In genomic region chr9:84697042-84697441, GRCh38 we compare ENCODE assay signal across 13 cellular contexts. TPM values are rescaled to one million over a fixed set of nuclear protein-coding genes. Genes with fewer than 3 reads are reported as not detected.
DNase-seq lines count a peak whose midpoint lies in the region; ATAC-seq and TF ChIP-seq lines count a peak whose summit lies in the region.
"Had no signal": no experiment of that assay in that cellular context is flagged by ENCODE, and none has a peak within 500 bp of the region (broad histone marks: within the 10 kb centered on the region; RNA-seq: fewer than 3 reads in every experiment).

No MANE protein-coding gene starts in this region.

- CTCF ChIA-PET in WTC11 (lab: Charles Lee), result interaction anchor here (0.7 to 4.6 kb wide), 15 partner anchors 21 to 561 kb away, joined by 3 to 27 read pairs (median 5); no protein-coding TSS in a partner anchor

- H3K27ac Mint-ChIP-seq in WTC11, result no peak overlapping the region
- peak overlapping the region; percentile 4 for H3K27ac Mint-ChIP-seq in neural progenitor cell
- H3K27ac Mint-ChIP-seq: CD4-positive, alpha-beta memory T cell had no signal

- H3F3A ChIP-seq in neural progenitor cell (ENCODE audit: low read depth), result no peaks in the 10 kb centered on the region

- POLR2A ChIA-PET in WTC11 (lab: Charles Lee), result no interaction called here

- H3K27me3 Mint-ChIP-seq in WTC11 (ENCODE audit: low read depth) (no peaks in the 10 kb centered on the region), neural progenitor cell (ENCODE audit: insufficient read depth, low read depth) (no peaks in the 10 kb centered on the region)

- H3K9me3 Mint-ChIP-seq in WTC11 (no peaks in the 10 kb centered on the region), neural progenitor cell (no peaks in the 10 kb centered on the region)

- no peaks in the 10 kb centered on the region for H3K9me3 ChIP-seq in neural progenitor cell (ENCODE audit: low read depth)
- H3K9me3 ChIP-seq: A549, BE2C had no signal

- peak; percentile 12; the same call in 1 of the 2 replicates for ATAC-seq in WTC11
- ATAC-seq in HG03565 (IDR thresholded peaks at IDR 0.05; ENCODE audit: unreplicated experiment), result no peak
- no peak for ATAC-seq in GM21737 (IDR thresholded peaks at IDR 0.05; ENCODE audit: unreplicated experiment)
- ATAC-seq in GM18868 (IDR thresholded peaks at IDR 0.05; ENCODE audit: unreplicated experiment), result no peak

- H4K20me1 ChIP-seq in neural progenitor cell (ENCODE audit: low read depth), result no peaks in the 10 kb centered on the region

- H3K9ac ChIP-seq in neural progenitor cell, result no peak overlapping the region

- DNase-seq in WTC11 (ENCODE audit: low spot score) (no peak), neural progenitor cell (ENCODE audit: low spot score) (no peak)
- DNase-seq: DMS79 treated with DMSO at 0.1 percent for 48 hours had no signal

- no peak overlapping the region for H2AFZ ChIP-seq in neural progenitor cell (replicated peaks)

- H3K4me2 ChIP-seq in neural progenitor cell, result no peak overlapping the region
- H3K4me2 ChIP-seq: A549 had no signal

- H3K4me3 ChIP-seq in neural progenitor cell, result no peak overlapping the region
- H3K4me3 ChIP-seq: A549 had no signal

- TF ChIP-seq CTCF in WTC11 (IDR thresholded peaks at IDR 0.05) (no peak), neural progenitor cell (IDR thresholded peaks at IDR 0.05) (no peak)

- H3K27ac ChIP-seq in cingulate gyrus (ENCODE audit: low read depth, low read length), result peak overlapping the region; percentile 56
- no peak overlapping the region for H3K27ac ChIP-seq in neural progenitor cell
- H3K27ac ChIP-seq: A549, C4-2B had no signal

- H3K4me1 Mint-ChIP-seq in WTC11 (peaks cover 14% of the 10 kb centered on the region), neural progenitor cell (peaks cover 22% of the 10 kb centered on the region)

- H3K36me3 ChIP-seq in neural progenitor cell, result no peaks in the 10 kb centered on the region
- H3K36me3 ChIP-seq: BE2C had no signal

- H3K36me3 Mint-ChIP-seq in WTC11 (no peaks in the 10 kb centered on the region), neural progenitor cell (no peaks in the 10 kb centered on the region)
- H3K36me3 Mint-ChIP-seq: CD4-positive, alpha-beta memory T cell had no signal

- no peaks in the 10 kb centered on the region for H3K79me2 ChIP-seq in neural progenitor cell (ENCODE audit: low read depth)

- peaks cover 27% of the 10 kb centered on the region for H3K27me3 ChIP-seq in neural progenitor cell
- H3K27me3 ChIP-seq: BE2C had no signal

- no peaks in the 10 kb centered on the region for H3K4me1 ChIP-seq in neural progenitor cell
- H3K4me1 ChIP-seq: A549, BE2C had no signal

- H3K4me3 Mint-ChIP-seq in WTC11 (no peak overlapping the region), neural progenitor cell (no peak overlapping the region)
- H3K4me3 Mint-ChIP-seq: CD4-positive, alpha-beta memory T cell had no signal

TF ChIP-seq in WTC11, 78 proteins besides CTCF, POLR2A, EP300 and RAD21:
- TF ChIP-seq ZNF281 (CRISPR knock-in tag; IDR thresholded peaks at IDR 0.05) (no peak), E2F5 (CRISPR knock-in tag; IDR thresholded peaks at IDR 0.05) (no peak), ZNF263 (CRISPR knock-in tag; IDR thresholded peaks at IDR 0.05; ENCODE audit: low read depth) (no peak), ZNF671 (CRISPR knock-in tag; IDR thresholded peaks at IDR 0.05) (no peak), USF2 (CRISPR knock-in tag; IDR thresholded peaks at IDR 0.05) (no peak), CREB1 (CRISPR knock-in tag; IDR thresholded peaks at IDR 0.05) (no peak), OVOL2 (CRISPR knock-in tag; IDR thresholded peaks at IDR 0.05; ENCODE audit: borderline replicate concordance) (no peak), ZNF219 (CRISPR knock-in tag; IDR thresholded peaks at IDR 0.05; ENCODE audit: borderline replicate concordance) (no peak), SMAD3 (CRISPR knock-in tag; IDR thresholded peaks at IDR 0.05; ENCODE audit: borderline replicate concordance) (no peak), NFYB (CRISPR knock-in tag; conservative IDR thresholded peaks at IDR 0.05; ENCODE audit: low read depth) (no peak), TEAD4 (CRISPR knock-in tag; IDR thresholded peaks at IDR 0.05) (no peak), ELF4 (CRISPR knock-in tag; IDR thresholded peaks at IDR 0.05; ENCODE audit: low read depth) (no peak), HMGA2 (CRISPR knock-in tag; IDR thresholded peaks at IDR 0.05) (no peak)
- TF ChIP-seq, protein P1, sequence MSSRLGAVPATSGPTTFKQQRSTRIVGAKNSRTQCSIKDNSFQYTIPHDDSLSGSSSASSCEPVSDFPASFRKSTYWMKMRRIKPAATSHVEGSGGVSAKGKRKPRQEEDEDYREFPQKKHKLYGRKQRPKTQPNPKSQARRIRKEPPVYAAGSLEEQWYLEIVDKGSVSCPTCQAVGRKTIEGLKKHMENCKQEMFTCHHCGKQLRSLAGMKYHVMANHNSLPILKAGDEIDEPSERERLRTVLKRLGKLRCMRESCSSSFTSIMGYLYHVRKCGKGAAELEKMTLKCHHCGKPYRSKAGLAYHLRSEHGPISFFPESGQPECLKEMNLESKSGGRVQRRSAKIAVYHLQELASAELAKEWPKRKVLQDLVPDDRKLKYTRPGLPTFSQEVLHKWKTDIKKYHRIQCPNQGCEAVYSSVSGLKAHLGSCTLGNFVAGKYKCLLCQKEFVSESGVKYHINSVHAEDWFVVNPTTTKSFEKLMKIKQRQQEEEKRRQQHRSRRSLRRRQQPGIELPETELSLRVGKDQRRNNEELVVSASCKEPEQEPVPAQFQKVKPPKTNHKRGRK (CRISPR knock-in tag; IDR thresholded peaks at IDR 0.05; ENCODE audit: borderline replicate concordance), result no peak
- TF ChIP-seq, protein P2, sequence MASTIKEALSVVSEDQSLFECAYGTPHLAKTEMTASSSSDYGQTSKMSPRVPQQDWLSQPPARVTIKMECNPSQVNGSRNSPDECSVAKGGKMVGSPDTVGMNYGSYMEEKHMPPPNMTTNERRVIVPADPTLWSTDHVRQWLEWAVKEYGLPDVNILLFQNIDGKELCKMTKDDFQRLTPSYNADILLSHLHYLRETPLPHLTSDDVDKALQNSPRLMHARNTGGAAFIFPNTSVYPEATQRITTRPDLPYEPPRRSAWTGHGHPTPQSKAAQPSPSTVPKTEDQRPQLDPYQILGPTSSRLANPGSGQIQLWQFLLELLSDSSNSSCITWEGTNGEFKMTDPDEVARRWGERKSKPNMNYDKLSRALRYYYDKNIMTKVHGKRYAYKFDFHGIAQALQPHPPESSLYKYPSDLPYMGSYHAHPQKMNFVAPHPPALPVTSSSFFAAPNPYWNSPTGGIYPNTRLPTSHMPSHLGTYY (CRISPR knock-in tag; IDR thresholded peaks at IDR 0.05), result no peak
- TF ChIP-seq, protein P3, sequence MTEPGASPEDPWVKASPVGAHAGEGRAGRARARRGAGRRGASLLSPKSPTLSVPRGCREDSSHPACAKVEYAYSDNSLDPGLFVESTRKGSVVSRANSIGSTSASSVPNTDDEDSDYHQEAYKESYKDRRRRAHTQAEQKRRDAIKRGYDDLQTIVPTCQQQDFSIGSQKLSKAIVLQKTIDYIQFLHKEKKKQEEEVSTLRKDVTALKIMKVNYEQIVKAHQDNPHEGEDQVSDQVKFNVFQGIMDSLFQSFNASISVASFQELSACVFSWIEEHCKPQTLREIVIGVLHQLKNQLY (CRISPR knock-in tag; IDR thresholded peaks at IDR 0.05), result no peak
TF ChIP-seq in WTC11: peak in this region for 0.

RNA-seq across cellular contexts. Expression of gene NTRK2, which starts 27.5 kb away (rescaled TPM):
- total RNA-seq in WTC11 (2021) (0.02 to 0.05 TPM (median 0.05 TPM) in 3 replicates), neural progenitor cell (ENCODE audit: low replicate concordance) (0.02 and 0.03 TPM in 2 replicates)
- total RNA-seq: H7, HT-29 had no signal
